ENCODE assay signal across 20 cellular contexts in genomic region chr2:24907106-24907505, GRCh38. TPM values are rescaled to one million over a fixed set of nuclear protein-coding genes. Genes with fewer than 3 reads are reported as not detected.
DNase-seq lines count a peak whose midpoint lies in the region; ATAC-seq and TF ChIP-seq lines count a peak whose summit lies in the region.
"Had no signal": no experiment of that assay in that cellular context is flagged by ENCODE, and none has a peak within 500 bp of the region (broad histone marks: within the 10 kb centered on the region; RNA-seq: fewer than 3 reads in every experiment).

No MANE protein-coding gene starts in this region.

- H3K4me3 ChIP-seq in endodermal cell (ENCODE audit: low read length) (no peak overlapping the region), left lung (no peak overlapping the region)
- H3K4me3 ChIP-seq: left ventricle myocardium inferior, mucosa of descending colon had no signal

- H3K36me3 ChIP-seq in endodermal cell (ENCODE audit: control insufficient read depth, insufficient read depth, low read length) (peaks cover 3% of the 10 kb centered on the region), left lung (no peaks in the 10 kb centered on the region)
- H3K36me3 ChIP-seq: neutrophil had no signal

- H3K27me3 Mint-ChIP-seq in endodermal cell (ENCODE audit: insufficient read depth): no peaks in the 10 kb centered on the region
- no peaks in the 10 kb centered on the region for H3K27me3 Mint-ChIP-seq in activated CD4-positive, alpha-beta memory T cell treated with anti-CD3 and anti-CD28 coated beads for 36 hours
- H3K27me3 Mint-ChIP-seq: CD4-positive, CD25-positive, alpha-beta regulatory T cell; IgD-negative memory B cell had no signal

- no peak overlapping the region for H3K27ac Mint-ChIP-seq in endodermal cell
- no peak overlapping the region for H3K27ac Mint-ChIP-seq in activated CD4-positive, alpha-beta memory T cell treated with anti-CD3 and anti-CD28 coated beads for 36 hours
- H3K27ac Mint-ChIP-seq: IgD-negative memory B cell had no signal

- peaks cover 13% of the 10 kb centered on the region for H3K9me3 Mint-ChIP-seq in endodermal cell
- no peaks in the 10 kb centered on the region for H3K9me3 Mint-ChIP-seq in activated CD4-positive, alpha-beta memory T cell treated with anti-CD3 and anti-CD28 coated beads for 36 hours

- intact Hi-C loops in left lung (cut with DNase I): no loop called here
- intact Hi-C loops in activated CD4-positive, alpha-beta memory T cell treated with anti-CD3 and anti-CD28 coated beads for 36 hours (cut with micrococcal nuclease): no loop called here

- POLR2A ChIA-PET in activated CD4-positive, alpha-beta memory T cell treated with anti-CD3 and anti-CD28 coated beads for 36 hours (lab: Charles Lee): no interaction called here

- peak; percentile 25 for ATAC-seq in left lung
- ATAC-seq in HG03432 (IDR thresholded peaks at IDR 0.05; ENCODE audit: unreplicated experiment): no peak
- ATAC-seq: HCT116, mucosa of descending colon had no signal

- H3K9me3 ChIP-seq in endodermal cell (ENCODE audit: control insufficient read depth, low read length) (peaks cover 4% of the 10 kb centered on the region), left lung (peaks cover 0 to 3% of the 10 kb centered on the region in 2 donors)
- H3K9me3 ChIP-seq: mucosa of descending colon, neutrophil had no signal

- H3K27me3 ChIP-seq in endodermal cell (ENCODE audit: control insufficient read depth, insufficient read depth, low read length, poor library complexity, severe bottlenecking) (no peaks in the 10 kb centered on the region), left lung (no peaks in the 10 kb centered on the region)
- H3K27me3 ChIP-seq: neutrophil had no signal

- H3K36me3 Mint-ChIP-seq in endodermal cell (ENCODE audit: low read depth): peaks cover 29% of the 10 kb centered on the region
- H3K36me3 Mint-ChIP-seq in activated CD4-positive, alpha-beta memory T cell treated with anti-CD3 and anti-CD28 coated beads for 36 hours: peaks cover 39% of the 10 kb centered on the region

- CTCF ChIA-PET in activated CD4-positive, alpha-beta memory T cell treated with anti-CD3 and anti-CD28 coated beads for 36 hours (lab: Charles Lee): no interaction called here

- 96 to 100% methylated on average over 3 to 5 of the region's 5 CpGs for WGBS in endodermal cell (ENCODE audit: insufficient coverage in 1 of 2, insufficient read length in 1 of 2), 2 experiments

- H3K4me1 ChIP-seq in endodermal cell (ENCODE audit: control insufficient read depth, insufficient read depth, low read length) (no peaks in the 10 kb centered on the region), left lung (no peaks in the 10 kb centered on the region)
- H3K4me1 ChIP-seq: left ventricle myocardium inferior had no signal

- H3K27ac ChIP-seq in endodermal cell (ENCODE audit: low read depth, low read length) (no peak overlapping the region), left lung (no peak overlapping the region)
- H3K27ac ChIP-seq: left ventricle myocardium inferior, neutrophil had no signal

- peak; percentile 38 for DNase-seq in EH (ENCODE audit: low read depth)
- DNase-seq in MV-4-11 (lab: John Stamatoyannopoulos, UW): peak; percentile 84
- DNase-seq in endodermal cell: peak; percentile 7
- DNase-seq in left lung: no peak
- DNase-seq in activated CD4-positive, alpha-beta memory T cell treated with anti-CD3 and anti-CD28 coated beads for 36 hours: no peak
- no peak for DNase-seq in NCI-H146 treated with DMSO at 0.1 percent for 48 hours (lab: John Stamatoyannopoulos, UW; ENCODE audit: unreplicated experiment)
- no peak for DNase-seq in T1000 (lab: John Stamatoyannopoulos, UW)
- DNase-seq: ACHN; CD4-positive, CD25-positive, alpha-beta regulatory T cell; GDM1; left ventricle myocardium inferior; mucosa of descending colon; NCI-H1048; NCI-H2081 treated with DMSO at 0.1 percent for 48 hours; NK-92 treated with Interleukin-12 subunit alpha and Interleukin-12 subunit beta, amount 100 ng/mL, for 24 hours; SW 1271 had no signal

- no peaks in the 10 kb centered on the region for H3K4me1 Mint-ChIP-seq in endodermal cell
- H3K4me1 Mint-ChIP-seq in activated CD4-positive, alpha-beta memory T cell treated with anti-CD3 and anti-CD28 coated beads for 36 hours (ENCODE audit: low read depth): peaks cover 7% of the 10 kb centered on the region

- H3K9ac ChIP-seq in endodermal cell (ENCODE audit: extremely low read depth, low read length, poor library complexity, severe bottlenecking): no peak overlapping the region

- TF ChIP-seq CTCF in endodermal cell (conservative IDR thresholded peaks at IDR 0.05) (no peak), left lung (IDR thresholded peaks at IDR 0.05) (no peak)

- H3K4me3 Mint-ChIP-seq in endodermal cell: no peak overlapping the region
- no peak overlapping the region for H3K4me3 Mint-ChIP-seq in activated CD4-positive, alpha-beta memory T cell treated with anti-CD3 and anti-CD28 coated beads for 36 hours
- H3K4me3 Mint-ChIP-seq: CD4-positive, CD25-positive, alpha-beta regulatory T cell had no signal

RNA-seq across cellular contexts. Expression of gene ADCY3, which starts 12.9 kb away (rescaled TPM):
- 10 to 100 TPM; 29.8 to 41.2 TPM for total RNA-seq in endodermal cell
- polyA plus RNA-seq in endodermal cell (2013, experiment 1 of 2): 24.9 TPM
- 21.3 TPM for polyA plus RNA-seq in endodermal cell (2013, experiment 2 of 2)
- 10 to 100 TPM; 47.1 to 50.5 TPM for total RNA-seq in left lung
- 10 to 100 TPM; 68.7 to 71.7 TPM for total RNA-seq in activated CD4-positive, alpha-beta memory T cell treated with anti-CD3 and anti-CD28 coated beads for 36 hours

Comparison
In these comparisons a context has a peak if more than half of its experiments do, and no peak if none do; other contexts are left out.
1. DNase-seq: peak in EH (single experiment), MV-4-11 (single experiment) and endodermal cell (single experiment); none in left lung (0 of 2), activated CD4-positive, alpha-beta memory T cell treated with anti-CD3 and anti-CD28 coated beads for 36 hours (single experiment), NCI-H146 treated with DMSO at 0.1 percent for 48 hours (single experiment) and T1000 (single experiment).